ENCODE assay signal across 2 cellular contexts in genomic region chr1:21384620-21385019, GRCh38.
A peak's percentile ranks its signal among the peaks of the same experiment; 100 is the strongest.
TF ChIP-seq lines count a peak whose summit lies in the region.

No MANE protein-coding gene starts in this region.

TF ChIP-seq in HEK293, 187 proteins besides CTCF, POLR2A, EP300 and RAD21:
- TF ChIP-seq, protein P1, sequence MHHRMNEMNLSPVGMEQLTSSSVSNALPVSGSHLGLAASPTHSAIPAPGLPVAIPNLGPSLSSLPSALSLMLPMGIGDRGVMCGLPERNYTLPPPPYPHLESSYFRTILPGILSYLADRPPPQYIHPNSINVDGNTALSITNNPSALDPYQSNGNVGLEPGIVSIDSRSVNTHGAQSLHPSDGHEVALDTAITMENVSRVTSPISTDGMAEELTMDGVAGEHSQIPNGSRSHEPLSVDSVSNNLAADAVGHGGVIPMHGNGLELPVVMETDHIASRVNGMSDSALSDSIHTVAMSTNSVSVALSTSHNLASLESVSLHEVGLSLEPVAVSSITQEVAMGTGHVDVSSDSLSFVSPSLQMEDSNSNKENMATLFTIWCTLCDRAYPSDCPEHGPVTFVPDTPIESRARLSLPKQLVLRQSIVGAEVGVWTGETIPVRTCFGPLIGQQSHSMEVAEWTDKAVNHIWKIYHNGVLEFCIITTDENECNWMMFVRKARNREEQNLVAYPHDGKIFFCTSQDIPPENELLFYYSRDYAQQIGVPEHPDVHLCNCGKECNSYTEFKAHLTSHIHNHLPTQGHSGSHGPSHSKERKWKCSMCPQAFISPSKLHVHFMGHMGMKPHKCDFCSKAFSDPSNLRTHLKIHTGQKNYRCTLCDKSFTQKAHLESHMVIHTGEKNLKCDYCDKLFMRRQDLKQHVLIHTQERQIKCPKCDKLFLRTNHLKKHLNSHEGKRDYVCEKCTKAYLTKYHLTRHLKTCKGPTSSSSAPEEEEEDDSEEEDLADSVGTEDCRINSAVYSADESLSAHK (tag by site-specific recombination; IDR thresholded peaks at IDR 0.05), result peak; percentile 97
- TF ChIP-seq ZNF830 (tag by site-specific recombination; IDR thresholded peaks at IDR 0.05; ENCODE audit: low read depth), result no peak

TF ChIP-seq in K562, 482 proteins besides CTCF, POLR2A, EP300 and RAD21 (continued from another document):
- TF ChIP-seq, protein P2, sequence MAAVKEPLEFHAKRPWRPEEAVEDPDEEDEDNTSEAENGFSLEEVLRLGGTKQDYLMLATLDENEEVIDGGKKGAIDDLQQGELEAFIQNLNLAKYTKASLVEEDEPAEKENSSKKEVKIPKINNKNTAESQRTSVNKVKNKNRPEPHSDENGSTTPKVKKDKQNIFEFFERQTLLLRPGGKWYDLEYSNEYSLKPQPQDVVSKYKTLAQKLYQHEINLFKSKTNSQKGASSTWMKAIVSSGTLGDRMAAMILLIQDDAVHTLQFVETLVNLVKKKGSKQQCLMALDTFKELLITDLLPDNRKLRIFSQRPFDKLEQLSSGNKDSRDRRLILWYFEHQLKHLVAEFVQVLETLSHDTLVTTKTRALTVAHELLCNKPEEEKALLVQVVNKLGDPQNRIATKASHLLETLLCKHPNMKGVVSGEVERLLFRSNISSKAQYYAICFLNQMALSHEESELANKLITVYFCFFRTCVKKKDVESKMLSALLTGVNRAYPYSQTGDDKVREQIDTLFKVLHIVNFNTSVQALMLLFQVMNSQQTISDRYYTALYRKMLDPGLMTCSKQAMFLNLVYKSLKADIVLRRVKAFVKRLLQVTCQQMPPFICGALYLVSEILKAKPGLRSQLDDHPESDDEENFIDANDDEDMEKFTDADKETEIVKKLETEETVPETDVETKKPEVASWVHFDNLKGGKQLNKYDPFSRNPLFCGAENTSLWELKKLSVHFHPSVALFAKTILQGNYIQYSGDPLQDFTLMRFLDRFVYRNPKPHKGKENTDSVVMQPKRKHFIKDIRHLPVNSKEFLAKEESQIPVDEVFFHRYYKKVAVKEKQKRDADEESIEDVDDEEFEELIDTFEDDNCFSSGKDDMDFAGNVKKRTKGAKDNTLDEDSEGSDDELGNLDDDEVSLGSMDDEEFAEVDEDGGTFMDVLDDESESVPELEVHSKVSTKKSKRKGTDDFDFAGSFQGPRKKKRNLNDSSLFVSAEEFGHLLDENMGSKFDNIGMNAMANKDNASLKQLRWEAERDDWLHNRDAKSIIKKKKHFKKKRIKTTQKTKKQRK (IDR thresholded peaks at IDR 0.05; ENCODE audit: borderline replicate concordance, low read depth, low read length), result no peak
- TF ChIP-seq, protein P3, sequence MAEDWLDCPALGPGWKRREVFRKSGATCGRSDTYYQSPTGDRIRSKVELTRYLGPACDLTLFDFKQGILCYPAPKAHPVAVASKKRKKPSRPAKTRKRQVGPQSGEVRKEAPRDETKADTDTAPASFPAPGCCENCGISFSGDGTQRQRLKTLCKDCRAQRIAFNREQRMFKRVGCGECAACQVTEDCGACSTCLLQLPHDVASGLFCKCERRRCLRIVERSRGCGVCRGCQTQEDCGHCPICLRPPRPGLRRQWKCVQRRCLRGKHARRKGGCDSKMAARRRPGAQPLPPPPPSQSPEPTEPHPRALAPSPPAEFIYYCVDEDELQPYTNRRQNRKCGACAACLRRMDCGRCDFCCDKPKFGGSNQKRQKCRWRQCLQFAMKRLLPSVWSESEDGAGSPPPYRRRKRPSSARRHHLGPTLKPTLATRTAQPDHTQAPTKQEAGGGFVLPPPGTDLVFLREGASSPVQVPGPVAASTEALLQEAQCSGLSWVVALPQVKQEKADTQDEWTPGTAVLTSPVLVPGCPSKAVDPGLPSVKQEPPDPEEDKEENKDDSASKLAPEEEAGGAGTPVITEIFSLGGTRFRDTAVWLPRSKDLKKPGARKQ (CRISPR knock-in tag; IDR thresholded peaks at IDR 0.05), result no peak
- TF ChIP-seq NFIC (IDR thresholded peaks at IDR 0.05), result peak; percentile 81
- no peak for TF ChIP-seq TAF15 (IDR thresholded peaks at IDR 0.05; ENCODE audit: low read depth, low read length)
- TF ChIP-seq FOXA1 (IDR thresholded peaks at IDR 0.05; ENCODE audit: borderline replicate concordance), result no peak
- TF ChIP-seq L3MBTL2 (IDR thresholded peaks at IDR 0.05), result peak; percentile 37
- no peak for TF ChIP-seq ZNF766 (CRISPR knock-in tag; conservative IDR thresholded peaks at IDR 0.05)
- TF ChIP-seq ZNF707 (CRISPR knock-in tag; conservative IDR thresholded peaks at IDR 0.05), result no peak
